Comparison of ENCODE assay signal across 9 cellular contexts in the genomic region with DNA sequence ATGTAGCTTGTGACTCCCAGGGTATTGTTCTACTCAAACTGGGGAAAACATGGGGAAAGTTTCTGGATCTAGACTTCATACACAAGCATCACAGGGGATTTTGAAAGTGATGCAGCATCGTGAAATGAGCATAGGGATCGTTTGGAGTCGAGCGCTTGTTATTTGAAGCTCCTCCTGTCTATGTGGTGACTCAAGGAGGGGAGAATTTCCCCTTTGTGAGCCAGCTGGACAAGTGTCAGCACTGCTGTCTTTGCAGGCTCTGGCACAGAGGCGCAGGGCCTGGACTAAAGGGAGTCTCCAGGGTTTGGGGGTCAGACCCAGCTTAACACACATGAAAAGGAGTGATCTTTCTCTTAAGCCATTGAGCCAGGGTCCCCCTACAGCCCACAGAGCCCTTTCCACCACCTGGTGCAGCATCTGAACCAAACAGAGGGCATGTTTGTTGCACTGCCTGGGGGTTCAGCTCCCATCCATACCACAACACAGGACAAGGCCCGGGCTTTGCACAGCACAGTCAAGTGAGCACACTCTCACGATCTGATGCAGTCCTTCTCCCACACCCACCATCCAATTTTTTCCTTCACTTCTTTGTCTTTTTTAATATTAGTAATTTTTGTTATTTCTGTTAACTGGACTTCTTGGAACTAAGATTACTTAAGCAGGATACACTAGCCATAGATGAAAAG. TPM values are rescaled to one million over a fixed set of nuclear protein-coding genes. Genes with fewer than 3 reads are reported as not detected.
A peak's percentile ranks its signal among the peaks of the same experiment; 100 is the strongest.
DNase-seq lines count a peak whose midpoint lies in the region; ATAC-seq and TF ChIP-seq lines count a peak whose summit lies in the region.
"Had no signal": no experiment of that assay in that cellular context is flagged by ENCODE, and none has a peak within 500 bp of the region (broad histone marks: within the 10 kb centered on the region; RNA-seq: fewer than 3 reads in every experiment).

No MANE protein-coding gene starts in this region.

- peak; percentile 94 for ATAC-seq in SK-N-SH treated with all-trans-retinoic acid at 6 μM for 48 hours
- ATAC-seq in HG02678 (IDR thresholded peaks at IDR 0.05; ENCODE audit: unreplicated experiment) = no peak
- no peak for ATAC-seq in GM18502 (IDR thresholded peaks at IDR 0.05; ENCODE audit: poor library complexity, unreplicated experiment)

- DNase-seq in CD1c-positive myeloid dendritic cell (ENCODE audit: extremely low spot score) = peak; percentile 69
- DNase-seq in ovary = peak; percentile 78 to 87 (median 80)
- DNase-seq in NCI-H1105 (lab: John Stamatoyannopoulos, UW) = no peak
- no peak for DNase-seq in activated gamma-delta T cell (lab: John Stamatoyannopoulos, UW)
- DNase-seq: NCI-H2029 treated with DMSO at 0.1 percent for 48 hours had no signal

- TF ChIP-seq CTCF in ovary (IDR thresholded peaks at IDR 0.05) = no peak

- H3K9me3 ChIP-seq in esophagus (ENCODE audit: control insufficient read depth in 2 of 2, insufficient read depth in 1 of 2, low read depth in 1 of 2, low read length in 1 of 2) (no peaks in the 10 kb centered on the region), ovary (no peaks in the 10 kb centered on the region)

- no peak for TF ChIP-seq POLR2A in ovary (IDR thresholded peaks at IDR 0.05)

- peaks cover 10 to 17% of the 10 kb centered on the region in 2 donors for H3K4me1 ChIP-seq in esophagus (ENCODE audit: control insufficient read depth in 2 of 2, insufficient read depth in 2 of 2, low read length in 1 of 2)
- peaks cover 33% of the 10 kb centered on the region for H3K4me1 ChIP-seq in ovary (ENCODE audit: insufficient read depth)

- H3K27ac ChIP-seq in esophagus (ENCODE audit: low read depth in 2 of 2, low read length in 1 of 2) = peak overlapping the region; percentile 53 to 67
- H3K27ac ChIP-seq in ovary = peak overlapping the region in 1 of 2 donors; percentile 36

- intact Hi-C loops in ovary (cut with DNase I) = no loop called here

- H3K27me3 ChIP-seq in esophagus (ENCODE audit: control insufficient read depth in 1 of 2, insufficient read depth in 2 of 2, low read length in 2 of 2) (no peaks in the 10 kb centered on the region), ovary (no peaks in the 10 kb centered on the region)

- H3K4me3 ChIP-seq in esophagus (ENCODE audit: low read depth in 1 of 2, low read length in 2 of 2) (no peak overlapping the region), ovary (no peak overlapping the region)

- no peak for TF ChIP-seq EP300 in ovary (IDR thresholded peaks at IDR 0.05)

- H3K36me3 ChIP-seq in esophagus (ENCODE audit: control insufficient read depth in 2 of 2, insufficient read depth in 2 of 2, low read length in 1 of 2) = no peaks in the 10 kb centered on the region
- no peaks in the 10 kb centered on the region for H3K36me3 ChIP-seq in ovary

- whole genome bisulfite sequencing in esophagus, 2 donors = 15 to 31% methylated on average over 7 of the region's 7 CpGs
- WGBS in ovary, 3 donors = 10 to 14% (median 14%) methylated on average over 7 of the region's 7 CpGs

TF ChIP-seq in SK-N-SH treated with all-trans-retinoic acid at 6 μM for 48 hours, 23 proteins besides CTCF, POLR2A, EP300 and RAD21:
- no peak for TF ChIP-seq ESRRG (CRISPR knock-in tag; IDR thresholded peaks at IDR 0.05)
- no peak for TF ChIP-seq ZNF565 (CRISPR knock-in tag; conservative IDR thresholded peaks at IDR 0.05; ENCODE audit: low read depth)
- no peak for TF ChIP-seq SNAI2 (CRISPR knock-in tag; IDR thresholded peaks at IDR 0.05)
- TF ChIP-seq TCF4 (CRISPR knock-in tag; IDR thresholded peaks at IDR 0.05; ENCODE audit: borderline replicate concordance) = no peak
- TF ChIP-seq, protein P1, sequence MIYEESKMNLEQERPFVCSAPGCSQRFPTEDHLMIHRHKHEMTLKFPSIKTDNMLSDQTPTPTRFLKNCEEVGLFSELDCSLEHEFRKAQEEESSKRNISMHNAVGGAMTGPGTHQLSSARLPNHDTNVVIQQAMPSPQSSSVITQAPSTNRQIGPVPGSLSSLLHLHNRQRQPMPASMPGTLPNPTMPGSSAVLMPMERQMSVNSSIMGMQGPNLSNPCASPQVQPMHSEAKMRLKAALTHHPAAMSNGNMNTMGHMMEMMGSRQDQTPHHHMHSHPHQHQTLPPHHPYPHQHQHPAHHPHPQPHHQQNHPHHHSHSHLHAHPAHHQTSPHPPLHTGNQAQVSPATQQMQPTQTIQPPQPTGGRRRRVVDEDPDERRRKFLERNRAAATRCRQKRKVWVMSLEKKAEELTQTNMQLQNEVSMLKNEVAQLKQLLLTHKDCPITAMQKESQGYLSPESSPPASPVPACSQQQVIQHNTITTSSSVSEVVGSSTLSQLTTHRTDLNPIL (CRISPR knock-in tag; IDR thresholded peaks at IDR 0.05; ENCODE audit: low read depth) = no peak
- TF ChIP-seq, protein P2, sequence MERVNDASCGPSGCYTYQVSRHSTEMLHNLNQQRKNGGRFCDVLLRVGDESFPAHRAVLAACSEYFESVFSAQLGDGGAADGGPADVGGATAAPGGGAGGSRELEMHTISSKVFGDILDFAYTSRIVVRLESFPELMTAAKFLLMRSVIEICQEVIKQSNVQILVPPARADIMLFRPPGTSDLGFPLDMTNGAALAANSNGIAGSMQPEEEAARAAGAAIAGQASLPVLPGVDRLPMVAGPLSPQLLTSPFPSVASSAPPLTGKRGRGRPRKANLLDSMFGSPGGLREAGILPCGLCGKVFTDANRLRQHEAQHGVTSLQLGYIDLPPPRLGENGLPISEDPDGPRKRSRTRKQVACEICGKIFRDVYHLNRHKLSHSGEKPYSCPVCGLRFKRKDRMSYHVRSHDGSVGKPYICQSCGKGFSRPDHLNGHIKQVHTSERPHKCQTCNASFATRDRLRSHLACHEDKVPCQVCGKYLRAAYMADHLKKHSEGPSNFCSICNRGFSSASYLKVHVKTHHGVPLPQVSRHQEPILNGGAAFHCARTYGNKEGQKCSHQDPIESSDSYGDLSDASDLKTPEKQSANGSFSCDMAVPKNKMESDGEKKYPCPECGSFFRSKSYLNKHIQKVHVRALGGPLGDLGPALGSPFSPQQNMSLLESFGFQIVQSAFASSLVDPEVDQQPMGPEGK (CRISPR knock-in tag; IDR thresholded peaks at IDR 0.05; ENCODE audit: borderline replicate concordance) = no peak
- TF ChIP-seq, protein P3, sequence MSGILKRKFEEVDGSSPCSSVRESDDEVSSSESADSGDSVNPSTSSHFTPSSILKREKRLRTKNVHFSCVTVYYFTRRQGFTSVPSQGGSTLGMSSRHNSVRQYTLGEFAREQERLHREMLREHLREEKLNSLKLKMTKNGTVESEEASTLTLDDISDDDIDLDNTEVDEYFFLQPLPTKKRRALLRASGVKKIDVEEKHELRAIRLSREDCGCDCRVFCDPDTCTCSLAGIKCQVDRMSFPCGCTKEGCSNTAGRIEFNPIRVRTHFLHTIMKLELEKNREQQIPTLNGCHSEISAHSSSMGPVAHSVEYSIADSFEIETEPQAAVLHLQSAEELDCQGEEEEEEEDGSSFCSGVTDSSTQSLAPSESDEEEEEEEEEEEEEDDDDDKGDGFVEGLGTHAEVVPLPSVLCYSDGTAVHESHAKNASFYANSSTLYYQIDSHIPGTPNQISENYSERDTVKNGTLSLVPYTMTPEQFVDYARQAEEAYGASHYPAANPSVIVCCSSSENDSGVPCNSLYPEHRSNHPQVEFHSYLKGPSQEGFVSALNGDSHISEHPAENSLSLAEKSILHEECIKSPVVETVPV (CRISPR knock-in tag; IDR thresholded peaks at IDR 0.05) = no peak
- no peak for TF ChIP-seq ISL1 (CRISPR knock-in tag; IDR thresholded peaks at IDR 0.05)
- TF ChIP-seq ZNF70 (CRISPR knock-in tag; IDR thresholded peaks at IDR 0.05) = no peak
- TF ChIP-seq ZFP3 (CRISPR knock-in tag; IDR thresholded peaks at IDR 0.05) = no peak
- no peak for TF ChIP-seq TOX (CRISPR knock-in tag; IDR thresholded peaks at IDR 0.05; ENCODE audit: borderline replicate concordance)
- TF ChIP-seq ZNF8 (CRISPR knock-in tag; IDR thresholded peaks at IDR 0.05) = no peak

RNA-seq across cellular contexts. Expression of a gene that starts 50.9 kb away (rescaled TPM):
- polyA plus RNA-seq in esophagus = 10 to 100 TPM in 1 of 2 donors, 1 to 10 TPM in 1; 7.5 to 14.2 TPM
- 100 to 1,000 TPM in 1 of 7 donors, 10 to 100 TPM in 6; 17.3 to 126 (median 31.1) TPM for total RNA-seq in ovary
- 10 to 100 TPM; 23.1 to 26.7 TPM for polyA plus RNA-seq in ovary

Comparison
In these comparisons a context has a peak if more than half of its experiments do, and no peak if none do; other contexts are left out.
1. DNase-seq: peak in CD1c-positive myeloid dendritic cell (single experiment) and ovary (5 of 5); none in NCI-H1105 (single experiment) and activated gamma-delta T cell (single experiment).